ENCODE assay signal across 1 cellular context in the genomic region with DNA sequence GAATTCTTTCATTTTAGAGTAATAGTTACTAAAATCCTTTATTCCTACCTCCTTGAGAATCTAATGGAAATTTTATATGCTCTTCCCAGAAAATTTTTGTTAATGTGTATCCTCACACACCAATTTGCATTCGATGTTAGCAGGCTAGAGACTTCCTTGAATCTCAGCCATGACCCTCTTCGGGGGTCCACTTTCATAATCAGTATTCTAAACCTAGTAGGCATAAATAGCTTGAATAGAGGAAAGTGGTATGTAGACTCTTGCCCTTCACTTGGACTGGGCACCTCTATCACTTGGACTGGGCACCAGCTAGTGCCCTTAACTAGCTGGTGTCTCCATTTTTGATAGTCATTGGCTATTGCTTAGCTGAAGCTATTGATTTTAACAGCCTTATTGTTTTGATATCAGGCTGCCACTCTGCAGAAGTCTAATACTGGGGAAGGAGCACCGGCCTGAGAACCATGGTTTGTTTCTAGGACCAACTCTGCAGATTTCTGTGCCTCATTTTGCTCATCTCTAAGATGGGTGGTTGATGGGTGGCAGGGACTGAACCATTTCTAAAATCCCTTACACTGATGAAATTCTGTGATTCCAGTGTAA.
TF ChIP-seq lines count a peak whose summit lies in the region.

No MANE protein-coding gene starts in this region.

TF ChIP-seq in endothelial cell of umbilical vein, 7 proteins besides CTCF, POLR2A, EP300 and RAD21:
- TF ChIP-seq FOS (IDR thresholded peaks at IDR 0.05; ENCODE audit: borderline replicate concordance, insufficient read depth, low read length): no peak
- TF ChIP-seq JUN (IDR thresholded peaks at IDR 0.05; ENCODE audit: borderline replicate concordance, insufficient read depth, insufficient read length, low read depth): no peak
- no peak for TF ChIP-seq POLR2AphosphoS5 (IDR thresholded peaks at IDR 0.05; ENCODE audit: insufficient read depth, low read depth, low read length)
- TF ChIP-seq, protein P1, sequence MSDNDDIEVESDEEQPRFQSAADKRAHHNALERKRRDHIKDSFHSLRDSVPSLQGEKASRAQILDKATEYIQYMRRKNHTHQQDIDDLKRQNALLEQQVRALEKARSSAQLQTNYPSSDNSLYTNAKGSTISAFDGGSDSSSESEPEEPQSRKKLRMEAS (IDR thresholded peaks at IDR 0.05; ENCODE audit: insufficient read depth, insufficient read length): no peak
- TF ChIP-seq EZH2 (IDR thresholded peaks at IDR 0.05; ENCODE audit: borderline replicate concordance, low read depth, low read length, severe bottlenecking): no peak
- TF ChIP-seq MYC (IDR thresholded peaks at IDR 0.05; ENCODE audit: low read depth, low read length): no peak
